In the genomic region with DNA sequence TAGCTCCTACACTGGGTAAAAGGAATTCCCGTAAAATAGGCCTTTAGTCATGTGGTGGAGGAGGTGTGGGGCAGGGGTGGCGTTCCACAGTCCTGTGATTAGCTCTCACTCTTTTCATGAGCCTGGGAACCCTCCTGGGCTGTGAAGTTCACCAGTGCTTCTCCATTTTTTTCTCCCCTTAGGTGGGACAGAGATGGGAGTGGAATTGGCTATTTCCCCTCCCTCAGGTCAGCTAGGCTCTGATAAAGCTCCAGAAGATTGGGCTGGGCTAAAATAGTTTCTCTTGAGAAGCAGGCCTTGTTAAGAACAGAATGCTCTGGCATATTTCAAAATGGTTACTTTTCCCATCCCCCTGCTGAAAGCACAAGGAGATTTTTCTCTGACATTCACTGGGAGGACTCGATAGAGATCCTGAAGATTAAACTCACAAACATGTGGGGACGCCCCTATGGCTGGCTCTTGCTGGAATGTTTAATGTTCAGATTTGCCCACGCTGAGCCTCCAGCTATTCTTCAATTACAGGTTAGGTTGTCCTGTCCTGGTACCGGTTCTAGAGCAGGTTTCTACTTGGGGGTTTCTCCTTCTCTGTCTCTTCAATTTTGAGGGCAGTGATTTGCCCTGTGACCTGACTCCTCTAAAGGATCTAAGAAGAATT, we compare ENCODE assay signal across 15 cellular contexts. TPM values are rescaled to one million over a fixed set of nuclear protein-coding genes. Genes with fewer than 3 reads are reported as not detected.
A peak's percentile ranks its signal among the peaks of the same experiment; 100 is the strongest.
DNase-seq lines count a peak whose midpoint lies in the region; ATAC-seq and TF ChIP-seq lines count a peak whose summit lies in the region.
"Had no signal": no experiment of that assay in that cellular context is flagged by ENCODE, and none has a peak within 500 bp of the region (broad histone marks: within the 10 kb centered on the region; RNA-seq: fewer than 3 reads in every experiment).

No MANE protein-coding gene starts in this region.

- no peak for DNase-seq in H9
- DNase-seq in fibroblast of villous mesenchyme (ENCODE audit: low read depth), result peak; percentile 83
- no peak for DNase-seq in sciatic nerve (ENCODE audit: low spot score)
- DNase-seq in DMS153 (lab: John Stamatoyannopoulos, UW), result no peak
- no peak for DNase-seq in mesenteric fat pad (ENCODE audit: low spot score)
- DNase-seq in H7, result no peak
- no peak for DNase-seq in kidney tubule cell (ENCODE audit: low spot score)
- DNase-seq: COR-L47, DMS79, NCI-H1417, NCI-H2029, NCI-H510A, SIG-M5 had no signal

- ATAC-seq in sciatic nerve, result peak; percentile 22

- no peak overlapping the region for H3K18ac ChIP-seq in H9 (ENCODE audit: insufficient read length, low read depth, low read length)

- H3K79me2 ChIP-seq in H9 (ENCODE audit: insufficient read depth, low read length), result no peaks in the 10 kb centered on the region

- H3K4me2 ChIP-seq in BLaER1 (peak overlapping the region; percentile 88; the same call in 1 of the 2 replicates), H9 (ENCODE audit: insufficient read depth, insufficient read length, low read length) (no peak overlapping the region)

- no peak overlapping the region for H3K23ac ChIP-seq in H9 (ENCODE audit: insufficient read length, low read depth, low read length)

- H3K9me3 ChIP-seq in BLaER1, result no peaks in the 10 kb centered on the region
- no peaks in the 10 kb centered on the region for H3K9me3 ChIP-seq in H9 (ENCODE audit: control insufficient read depth, low read depth, low read length)

- H3K56ac ChIP-seq in H9 (ENCODE audit: insufficient read length, low read depth, low read length), result no peak overlapping the region

- no peaks in the 10 kb centered on the region for H3K23me2 ChIP-seq in H9 (ENCODE audit: insufficient read length, low read depth, low read length, poor library complexity, severe bottlenecking)

- H3K27ac Mint-ChIP-seq in H9, result peak overlapping the region in 2 of 3 experiments; percentile 5 to 17; a peak in 2 of 7 replicates

- no peak overlapping the region for H3K14ac ChIP-seq in H9 (ENCODE audit: insufficient read depth, low read length)

- no peak overlapping the region for H3T11ph ChIP-seq in H9 (ENCODE audit: low read length)

- H3K27ac ChIP-seq in BLaER1 (no peak overlapping the region), H9 (ENCODE audit: insufficient read length, low read depth, low read length) (no peak overlapping the region)
- H3K27ac ChIP-seq: C4-2B had no signal

- peaks cover 0 to 3% (median 0%) of the 10 kb centered on the region in 3 experiments; a peak in 2 of 7 replicates for H3K36me3 Mint-ChIP-seq in H9 (ENCODE audit: insufficient read depth in 1 of 3, low read depth in 3 of 3)

- H3K27me3 Mint-ChIP-seq in H9 (ENCODE audit: low read depth), result no peaks in the 10 kb centered on the region

- H3K79me1 ChIP-seq in H9 (ENCODE audit: insufficient read depth, low read depth, low read length, poor library complexity, severe bottlenecking), result no peaks in the 10 kb centered on the region

- no peak overlapping the region for H2BK5ac ChIP-seq in H9 (ENCODE audit: insufficient read length, low read length)

- H3K4me1 ChIP-seq in BLaER1 (peaks cover 23% of the 10 kb centered on the region), H9 (ENCODE audit: insufficient read depth, low read length) (no peaks in the 10 kb centered on the region; the same call in 1 of the 2 replicates)

- H3K9me3 Mint-ChIP-seq in H9, result no peaks in the 10 kb centered on the region

- H4K91ac ChIP-seq in H9 (ENCODE audit: insufficient read length, low read depth, low read length), result no peak overlapping the region

- peaks cover 22 to 31% of the 10 kb centered on the region in 2 experiments for H3K4me1 Mint-ChIP-seq in H9

- peak overlapping the region; percentile 93 for H2BK20ac ChIP-seq in H9 (ENCODE audit: low read depth, low read length, poor library complexity, severe bottlenecking)

- H3K36me3 ChIP-seq in BLaER1, result no peaks in the 10 kb centered on the region
- H3K36me3 ChIP-seq in H7 (replicated peaks; ENCODE audit: control insufficient read depth, insufficient read depth, low read length), result no peaks in the 10 kb centered on the region; the same call in none of the 2 replicates

- no peaks in the 10 kb centered on the region for H3K27me3 ChIP-seq in BLaER1
- H3K27me3 ChIP-seq in H9 (ENCODE audit: insufficient read depth, low read length), result no peaks in the 10 kb centered on the region
- no peaks in the 10 kb centered on the region for H3K27me3 ChIP-seq in H7 (ENCODE audit: control insufficient read depth, insufficient read depth, low read length)

- H3K4me3 ChIP-seq in BLaER1 (no peak overlapping the region), fibroblast of villous mesenchyme (ENCODE audit: low read depth, low read length) (no peak overlapping the region), H7 (ENCODE audit: insufficient read depth, low read depth, low read length) (no peak overlapping the region)

- TF ChIP-seq CTCF in H9 (conservative IDR thresholded peaks at IDR 0.05), result no peak
- TF ChIP-seq CTCF in fibroblast of villous mesenchyme (IDR thresholded peaks at IDR 0.05; ENCODE audit: insufficient read depth, low read depth, low read length), result no peak

- no peak overlapping the region for H2AK5ac ChIP-seq in H9 (ENCODE audit: insufficient read length, low read length)

- intact Hi-C loops in sciatic nerve (cut with DNase I), result loop anchor here (1.0 kb wide), 1 partner anchor 18 kb away; no protein-coding TSS in a partner anchor

- H2BK12ac ChIP-seq in H9 (ENCODE audit: insufficient read length, low read depth, low read length), result no peak overlapping the region

- no peak overlapping the region for H3K4ac ChIP-seq in H9 (ENCODE audit: low read depth, low read length)

- H3K4me3 Mint-ChIP-seq in H9, result no peak overlapping the region

- no peak overlapping the region for H2BK15ac ChIP-seq in H9 (ENCODE audit: low read depth, low read length)

- WGBS in H9 (ENCODE audit: extremely low coverage, insufficient read length, low lambda C conversion rate), result no CpG with 5 or more reads among the region's 6 CpGs

- H2BK120ac ChIP-seq in H9 (ENCODE audit: low read depth, low read length, poor library complexity, severe bottlenecking), result no peak overlapping the region

- no peak overlapping the region for H4K8ac ChIP-seq in H9 (replicated peaks; ENCODE audit: insufficient read length, low read depth, low read length)

- no peak overlapping the region for H2AFZ ChIP-seq in H9 (ENCODE audit: low read length)

- H4K5ac ChIP-seq in H9 (ENCODE audit: insufficient read length, low read depth, low read length), result no peak overlapping the region

- H3K9ac ChIP-seq in BLaER1, result no peak overlapping the region
- no peak overlapping the region for H3K9ac ChIP-seq in H9 (ENCODE audit: extremely low read depth, insufficient read length, low read length)

- H4K20me1 ChIP-seq in BLaER1 (no peaks in the 10 kb centered on the region), H9 (ENCODE audit: control insufficient read depth, insufficient read depth, insufficient read length) (no peaks in the 10 kb centered on the region)

RNA-seq across cellular contexts. Expression of gene SLC2A1, which starts 33.5 kb away (rescaled TPM):
- total RNA-seq in H9 (2021) (186 and 187 TPM in 2 replicates), fibroblast of villous mesenchyme (90.8 and 118 TPM in 2 replicates), sciatic nerve (968 TPM), mesenteric fat pad (16.3 TPM)
- 90.9 and 93.7 TPM in 2 replicates for total RNA-seq in H7 (2014; rRNA removed; shearing (Covaris generic))
